In genomic region chr1:94926365-94926914, GRCh38 we compare ENCODE assay signal across 8 cellular contexts. TPM values are rescaled to one million over a fixed set of nuclear protein-coding genes. Genes with fewer than 3 reads are reported as not detected.
DNase-seq lines count a peak whose midpoint lies in the region; ATAC-seq and TF ChIP-seq lines count a peak whose summit lies in the region.

No MANE protein-coding gene starts in this region.

- peak; percentile 27 for ATAC-seq in HG02759 (IDR thresholded peaks at IDR 0.05; ENCODE audit: unreplicated experiment)
- ATAC-seq in body of pancreas: peak; percentile 45
- peak; percentile 50 for ATAC-seq in sciatic nerve

- TF ChIP-seq CTCF in GM12865 (IDR thresholded peaks at IDR 0.05; ENCODE audit: insufficient read depth, low read depth, low read length, missing control alignments) (no peak), body of pancreas (IDR thresholded peaks at IDR 0.05) (peak; percentile 11 to 52 (median 27))

- DNase-seq in ACHN: peak; percentile 53
- no peak for DNase-seq in GM12865 (ENCODE audit: low read depth)
- peak; percentile 75 for DNase-seq in NCI-H69 (lab: John Stamatoyannopoulos, UW)
- peak; percentile 40 to 65 (median 53) for DNase-seq in body of pancreas
- DNase-seq in sciatic nerve (ENCODE audit: low spot score): peak; percentile 80
- no peak for DNase-seq in effector CD4-positive, alpha-beta T cell

- H3K9me3 ChIP-seq in body of pancreas (no peaks in the 10 kb centered on the region), iPS-18a (ENCODE audit: control insufficient read depth, low read depth, low read length) (no peaks in the 10 kb centered on the region)

- WGBS in body of pancreas, 2 donors: 0% methylated on average over 3 to 63 of the region's 65 CpGs

- peak overlapping the region; percentile 98 for H3K9ac ChIP-seq in iPS-18a (ENCODE audit: low read length)

- H3K4me1 ChIP-seq in body of pancreas (peaks cover 58% of the 10 kb centered on the region), iPS-18a (ENCODE audit: control insufficient read depth, low read depth, low read length) (peaks cover 35% of the 10 kb centered on the region)

- H3K27ac ChIP-seq in body of pancreas (peak overlapping the region; percentile 82 to 94 (median 91)), iPS-18a (ENCODE audit: low read length) (peak overlapping the region; percentile 94)

- intact Hi-C loops in body of pancreas (cut with DNase I) (no loop called here), sciatic nerve (cut with DNase I) (loop anchor here (10.0 kb wide), 1 partner anchor 62 kb away; no protein-coding TSS in a partner anchor)

- H3K4me3 ChIP-seq in GM12865 (ENCODE audit: low read depth, low read length) (peak overlapping the region; percentile 18; the same call in 1 of the 2 replicates), body of pancreas (peak overlapping the region; percentile 47 to 72), iPS-18a (ENCODE audit: low read length) (peak overlapping the region; percentile 97)

- no peaks in the 10 kb centered on the region for H3K27me3 ChIP-seq in body of pancreas
- H3K27me3 ChIP-seq in iPS-18a (ENCODE audit: control insufficient read depth, insufficient read depth, low read length): no peaks in the 10 kb centered on the region

- in situ Hi-C loops in ACHN (cut with HindIII; ENCODE audit: low pct_ligation_motif_present, low pct_unique_long_range_greater_than_20kb, low sequenced_read_pairs): no loop called here

- no peak for TF ChIP-seq POLR2A in body of pancreas (IDR thresholded peaks at IDR 0.05)

- H3K36me3 ChIP-seq in body of pancreas (replicated peaks in 1 of 2; ENCODE audit: insufficient read depth in 1 of 2, low read depth in 2 of 2) (no peaks in the 10 kb centered on the region), iPS-18a (ENCODE audit: control insufficient read depth, low read depth, low read length) (no peaks in the 10 kb centered on the region)

RNA-seq across cellular contexts. Expression of gene CNN3, which starts 0.5 kb away (rescaled TPM):
- total RNA-seq in body of pancreas: 10 to 100 TPM; 79.4 to 83.1 TPM
- total RNA-seq in sciatic nerve: 419 TPM

Comparison
In these comparisons a context has a peak if more than half of its experiments do, and no peak if none do; other contexts are left out.
1. DNase-seq: peak in ACHN (single experiment), NCI-H69 (single experiment), body of pancreas (4 of 4) and sciatic nerve (single experiment); none in GM12865 (single experiment) and effector CD4-positive, alpha-beta T cell (single experiment).
2. H3K4me3 ChIP-seq: peak in every context shown above with its lines; median percentile 97 in iPS-18a; 60 in body of pancreas; 18 in GM12865.
3. Peak in every context shown above with its lines, with median percentiles within 50 percentile points of each other: ATAC-seq.